ENCODE assay signal across 1 cellular context in the genomic region with DNA sequence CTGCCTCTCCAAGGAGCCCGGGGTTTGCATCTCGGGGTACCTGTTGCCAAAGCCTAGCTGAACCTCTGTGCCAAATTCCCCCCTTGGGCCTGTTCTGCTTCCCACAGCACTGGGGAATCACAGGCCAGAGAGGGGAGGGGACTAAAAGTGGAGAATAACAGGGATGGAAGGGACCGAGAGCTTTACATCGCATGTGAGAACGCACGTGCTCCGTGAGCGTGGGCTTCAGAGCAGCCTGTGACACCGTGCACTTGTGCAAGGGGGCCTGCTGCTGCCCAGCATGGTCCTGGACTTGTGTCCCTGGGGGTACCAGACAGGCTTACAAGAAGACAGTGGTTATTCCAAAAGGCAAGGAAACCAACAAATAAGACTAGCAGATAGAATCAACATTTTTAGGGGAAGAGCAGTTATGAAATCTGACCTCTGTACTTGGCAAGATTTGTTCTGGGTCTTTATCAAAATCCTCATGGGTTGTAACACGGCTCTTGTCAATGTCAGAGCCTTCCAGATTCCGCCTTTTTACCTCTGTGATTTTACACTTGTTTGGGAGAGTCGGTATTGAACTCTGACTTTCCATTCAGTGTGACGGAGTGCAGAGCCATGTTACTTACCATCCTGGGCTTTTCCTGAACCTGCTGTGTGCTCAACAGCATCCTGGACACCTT.
TF ChIP-seq lines count a peak whose summit lies in the region.

No MANE protein-coding gene starts in this region.

TF ChIP-seq in K562, 482 proteins besides CTCF, POLR2A, EP300 and RAD21:
- TF ChIP-seq XRCC5 (IDR thresholded peaks at IDR 0.05; ENCODE audit: low read depth, low read length) (no peak), KDM1A (IDR thresholded peaks at IDR 0.05) (peak; percentile 40 to 47)
